In the genomic region with DNA sequence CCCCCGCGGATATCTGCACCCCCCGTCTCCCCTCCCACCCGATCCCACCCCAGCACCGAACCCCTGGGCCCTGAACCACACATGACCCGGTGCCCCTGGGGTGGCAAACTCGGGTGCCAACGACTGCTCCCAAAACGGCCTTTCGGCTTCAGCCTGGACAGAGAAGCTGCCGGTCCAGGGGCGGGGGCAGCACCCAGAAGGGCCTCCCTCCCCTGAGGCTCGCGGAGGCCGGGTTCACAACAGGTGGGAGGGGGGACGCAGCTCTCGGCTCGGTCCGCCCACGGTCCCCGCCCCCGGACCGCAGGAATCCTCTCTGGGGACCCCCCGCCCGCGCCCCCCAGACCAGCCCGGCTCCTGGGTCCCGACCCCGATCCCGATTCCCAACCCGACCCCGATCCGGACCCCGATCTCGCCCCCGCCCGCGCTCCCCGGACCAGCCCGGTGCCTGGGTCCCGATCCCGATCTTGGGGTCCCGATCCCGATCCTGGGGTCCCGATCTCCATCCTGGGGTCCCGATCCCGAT, we compare ENCODE assay signal across 8 cellular contexts. TPM values are rescaled to one million over a fixed set of nuclear protein-coding genes. Genes with fewer than 3 reads are reported as not detected.
DNase-seq lines count a peak whose midpoint lies in the region; ATAC-seq and TF ChIP-seq lines count a peak whose summit lies in the region.

No MANE protein-coding gene starts in this region.

- H3K4me1 ChIP-seq in NT2/D1 (ENCODE audit: insufficient read depth, insufficient read length) (peaks cover 16% of the 10 kb centered on the region), ectodermal cell (ENCODE audit: control insufficient read depth, insufficient read depth, low read length) (peaks cover 26% of the 10 kb centered on the region)

- peak overlapping the region; percentile 72 for H3K9ac ChIP-seq in NT2/D1 (ENCODE audit: insufficient read length, low read depth)

- no peak overlapping the region for H3K27ac Mint-ChIP-seq in natural killer cell treated with Interleukin-12 subunit alpha and Interleukin-12 subunit beta and Interleukin-15 and Interleukin-18, amount 100 ng/mL, for 72 hours

- H3K27me3 Mint-ChIP-seq in natural killer cell treated with Interleukin-12 subunit alpha and Interleukin-12 subunit beta and Interleukin-15 and Interleukin-18, amount 100 ng/mL, for 72 hours = no peaks in the 10 kb centered on the region

- DNase-seq in BJ (ENCODE audit: low read depth) = no peak
- no peak for DNase-seq in NT2/D1 (ENCODE audit: low read depth, low spot score)
- no peak for DNase-seq in natural killer cell treated with Interleukin-12 subunit alpha and Interleukin-12 subunit beta and Interleukin-15 and Interleukin-18, amount 100 ng/mL, for 72 hours (ENCODE audit: low spot score)
- DNase-seq in NCI-H2081 (lab: John Stamatoyannopoulos, UW) = no peak
- DNase-seq in COLO829 (ENCODE audit: low spot score) = no peak

- H3K4me3 Mint-ChIP-seq in natural killer cell treated with Interleukin-12 subunit alpha and Interleukin-12 subunit beta and Interleukin-15 and Interleukin-18, amount 100 ng/mL, for 72 hours = peak overlapping the region; percentile 66

- H3K27me3 ChIP-seq in BJ (ENCODE audit: control insufficient read depth, insufficient read depth, low read length) (no peaks in the 10 kb centered on the region), NT2/D1 (ENCODE audit: insufficient read depth, insufficient read length) (peaks cover 29% of the 10 kb centered on the region), ectodermal cell (ENCODE audit: control insufficient read depth, insufficient read depth, low read length, poor library complexity, severe bottlenecking) (peaks cover 43% of the 10 kb centered on the region)

- no peak overlapping the region for H3K27ac ChIP-seq in ectodermal cell (ENCODE audit: insufficient read depth, low read depth, low read length, poor library complexity, severe bottlenecking)

- no peaks in the 10 kb centered on the region for H3K36me3 ChIP-seq in BJ (ENCODE audit: control insufficient read depth, insufficient read depth, low read length)
- H3K36me3 ChIP-seq in NT2/D1 (ENCODE audit: insufficient read depth, insufficient read length, low read length) = peaks cover 4% of the 10 kb centered on the region
- no peaks in the 10 kb centered on the region for H3K36me3 ChIP-seq in ectodermal cell (ENCODE audit: control insufficient read depth, insufficient read depth, low read length)

- peak overlapping the region; percentile 67 for H3K4me3 ChIP-seq in BJ (ENCODE audit: low read depth, low read length)
- H3K4me3 ChIP-seq in NT2/D1 (ENCODE audit: insufficient read length, low read depth) = peak overlapping the region; percentile 47
- peak overlapping the region; percentile 78 for H3K4me3 ChIP-seq in ectodermal cell (ENCODE audit: insufficient read depth, low read depth, low read length)

- ATAC-seq in natural killer cell treated with Interleukin-12 subunit alpha and Interleukin-12 subunit beta and Interleukin-15 and Interleukin-18, amount 100 ng/mL, for 72 hours = peak; percentile 33 to 35
- ATAC-seq in GM19467 (IDR thresholded peaks at IDR 0.05; ENCODE audit: unreplicated experiment) = no peak
- no peak for ATAC-seq in HG02938 (IDR thresholded peaks at IDR 0.05; ENCODE audit: unreplicated experiment)

- CTCF ChIA-PET in BJ (lab: Yijun Ruan, JAX) = interaction anchor here (3.1 kb wide), 1 partner anchor 8 kb away, joined by 15 read pairs; no protein-coding TSS in a partner anchor

- no peaks in the 10 kb centered on the region for H3K36me3 Mint-ChIP-seq in natural killer cell treated with Interleukin-12 subunit alpha and Interleukin-12 subunit beta and Interleukin-15 and Interleukin-18, amount 100 ng/mL, for 72 hours

- H3K9me3 ChIP-seq in NT2/D1 (ENCODE audit: insufficient read depth, low read length) = no peaks in the 10 kb centered on the region
- H3K9me3 ChIP-seq in ectodermal cell (ENCODE audit: control insufficient read depth, low read length) = no peaks in the 10 kb centered on the region

- TF ChIP-seq CTCF in BJ (IDR thresholded peaks at IDR 0.05; ENCODE audit: insufficient read depth, low read depth, low read length) = no peak

- POLR2A ChIA-PET in BJ (lab: Charles Lee) = no interaction called here

- 0 to 1% methylated on average over 47 of the region's 47 CpGs for WGBS in ectodermal cell, 2 experiments

- H3K4me1 Mint-ChIP-seq in natural killer cell treated with Interleukin-12 subunit alpha and Interleukin-12 subunit beta and Interleukin-15 and Interleukin-18, amount 100 ng/mL, for 72 hours (ENCODE audit: low read depth in 2 of 2) = peaks cover 0 to 13% of the 10 kb centered on the region in 2 donors

- no peaks in the 10 kb centered on the region for H3K9me3 Mint-ChIP-seq in natural killer cell treated with Interleukin-12 subunit alpha and Interleukin-12 subunit beta and Interleukin-15 and Interleukin-18, amount 100 ng/mL, for 72 hours

RNA-seq across cellular contexts. Expression of a gene that starts 0.6 kb away (rescaled TPM):
- polyA plus RNA-seq in BJ (2011; rRNA removed) = 32.7 and 65.4 TPM in 2 replicates
- polyA minus RNA-seq in BJ (2011; rRNA and poly(A)+ RNA removed) = 72.9 and 76.6 TPM in 2 replicates
- 67.0 TPM for polyA plus RNA-seq in ectodermal cell (2013, experiment 1 of 4)
- 76.2 TPM for polyA plus RNA-seq in ectodermal cell (2013, experiment 2 of 4)
- 44.7 TPM for polyA plus RNA-seq in ectodermal cell (2013, experiment 3 of 4)
- polyA plus RNA-seq in ectodermal cell (2013, experiment 4 of 4) = 51.7 TPM
- total RNA-seq in natural killer cell treated with Interleukin-12 subunit alpha and Interleukin-12 subunit beta and Interleukin-15 and Interleukin-18, amount 100 ng/mL, for 72 hours = 10 to 100 TPM; 79.1 to 80.5 TPM

Comparison
In these comparisons a context has a peak if more than half of its experiments do, and no peak if none do; other contexts are left out.
1. ATAC-seq: peak in natural killer cell treated with Interleukin-12 subunit alpha and Interleukin-12 subunit beta and Interleukin-15 and Interleukin-18, amount 100 ng/mL, for 72 hours (2 of 2); none in GM19467 (single experiment) and HG02938 (single experiment).
2. Peak in every context shown above with its lines, with median percentiles within 50 percentile points of each other: H3K4me3 ChIP-seq.